ENCODE assay signal across 7 cellular contexts in the genomic region with DNA sequence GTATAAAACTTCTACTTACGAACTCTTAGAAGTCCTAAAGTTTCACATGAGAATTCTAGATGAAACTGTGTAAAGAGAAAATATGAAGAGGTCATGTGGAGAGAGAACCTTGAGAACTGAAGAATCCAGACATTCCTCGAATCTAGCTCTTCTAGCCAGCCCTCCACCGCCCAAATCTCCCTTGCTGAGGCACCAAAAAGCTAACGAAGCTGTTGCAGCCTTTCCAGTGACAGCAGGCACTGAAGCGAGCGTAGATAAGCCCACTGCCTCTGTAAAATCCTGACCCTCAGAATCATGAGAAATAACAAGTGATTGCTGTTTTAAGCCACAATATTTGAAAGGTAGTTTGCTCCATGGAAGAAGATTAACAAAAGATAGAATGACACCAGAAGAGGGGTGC.
"Had no signal": no experiment of that assay in that cellular context is flagged by ENCODE, and none has a peak within 500 bp of the region (broad histone marks: within the 10 kb centered on the region; RNA-seq: fewer than 3 reads in every experiment).

No MANE protein-coding gene starts in this region.

- H3K4me3 Mint-ChIP-seq: HFFc6 had no signal

- H3K27ac Mint-ChIP-seq: HFFc6 had no signal

- DNase-seq: GM23248, GOT3, H7, HFFc6, IMR-90 had no signal

- H3K36me3 ChIP-seq: HAP-1 had no signal

- H3K4me3 ChIP-seq: GM23248, HAP-1 had no signal

- H3K4me1 ChIP-seq: HAP-1 had no signal

- ATAC-seq: HCT116 had no signal

- H3K27ac ChIP-seq: GM23248 had no signal

- H3K9ac ChIP-seq: GM23248 had no signal
